ENCODE assay signal across 8 cellular contexts in genomic region chr1:159197767-159198557, GRCh38. TPM values are rescaled to one million over a fixed set of nuclear protein-coding genes. Genes with fewer than 3 reads are reported as not detected.
DNase-seq lines count a peak whose midpoint lies in the region; ATAC-seq and TF ChIP-seq lines count a peak whose summit lies in the region.

No MANE protein-coding gene starts in this region.

- ATAC-seq in GM21717 (IDR thresholded peaks at IDR 0.05; ENCODE audit: unreplicated experiment) (peak; percentile 84), gastrocnemius medialis (peak; percentile 78 to 81), GM19452 (IDR thresholded peaks at IDR 0.05; ENCODE audit: unreplicated experiment) (no peak)

- no peak for TF ChIP-seq EP300 in Ishikawa (IDR thresholded peaks at IDR 0.05; ENCODE audit: borderline replicate concordance)

- peak; percentile 78 to 81 for TF ChIP-seq CTCF in right atrium auricular region (IDR thresholded peaks at IDR 0.05)
- peak; percentile 67 to 79 (median 74) for TF ChIP-seq CTCF in gastrocnemius medialis (IDR thresholded peaks at IDR 0.05 in 4 of 5, conservative IDR thresholded peaks at IDR 0.05 in 1 of 5)

- H3K9me3 ChIP-seq in adipocyte (ENCODE audit: control insufficient read depth, low read length) (no peaks in the 10 kb centered on the region), right atrium auricular region (no peaks in the 10 kb centered on the region), gastrocnemius medialis (no peaks in the 10 kb centered on the region)

- TF ChIP-seq RAD21 in Ishikawa (IDR thresholded peaks at IDR 0.05; ENCODE audit: low read depth), result peak; percentile 53

- in situ Hi-C loops in G401 (cut with HindIII; ENCODE audit: low sequenced_read_pairs) (no loop called here), gastrocnemius medialis (cut with MboI; ENCODE audit: low sequenced_read_pairs in 4 of 4) (loop anchor here in 1 of 4 donors (5.0 kb wide), 1 partner anchor 36 kb away; no protein-coding TSS in a partner anchor)

- intact Hi-C loops in gastrocnemius medialis (cut with DNase I; ENCODE audit: low total_unique reads), result loop anchor here (1.0 kb wide), 1 partner anchor 37 kb away; no protein-coding TSS in a partner anchor

- H3K27ac ChIP-seq in right atrium auricular region (no peak overlapping the region), gastrocnemius medialis (no peak overlapping the region)

- no peaks in the 10 kb centered on the region for H3K4me1 ChIP-seq in adipocyte (ENCODE audit: control insufficient read depth, insufficient read depth, low read length)
- no peaks in the 10 kb centered on the region for H3K4me1 ChIP-seq in right atrium auricular region
- H3K4me1 ChIP-seq in gastrocnemius medialis, result no peaks in the 10 kb centered on the region

- no peak for TF ChIP-seq POLR2A in gastrocnemius medialis (IDR thresholded peaks at IDR 0.05)

- H3K4me3 ChIP-seq in adipocyte (ENCODE audit: low read length), result no peak overlapping the region
- H3K4me3 ChIP-seq in right atrium auricular region, result no peak overlapping the region
- no peak overlapping the region for H3K4me3 ChIP-seq in gastrocnemius medialis

- H3K27me3 ChIP-seq in adipocyte (replicated peaks; ENCODE audit: control insufficient read depth, insufficient read depth, low read length), result peaks cover 62% of the 10 kb centered on the region
- H3K27me3 ChIP-seq in right atrium auricular region, result no peaks in the 10 kb centered on the region
- H3K27me3 ChIP-seq in gastrocnemius medialis, result no peaks in the 10 kb centered on the region

- H3K36me3 ChIP-seq in adipocyte (ENCODE audit: control insufficient read depth, insufficient read depth, low read length, severe bottlenecking) (peaks cover 8% of the 10 kb centered on the region), right atrium auricular region (no peaks in the 10 kb centered on the region), gastrocnemius medialis (no peaks in the 10 kb centered on the region)

- no peak overlapping the region for H3K9ac ChIP-seq in adipocyte (ENCODE audit: low read length)

- DNase-seq in G401 (ENCODE audit: low spot score), result peak; percentile 90
- DNase-seq in RPMI8226, result peak; percentile 83
- DNase-seq in adipocyte (ENCODE audit: low read depth), result peak; percentile 91
- DNase-seq in right atrium auricular region (ENCODE audit: low spot score), result peak; percentile 71
- DNase-seq in gastrocnemius medialis, result peak; percentile 24 to 55

TF ChIP-seq in Ishikawa, 13 proteins besides CTCF, POLR2A, EP300 and RAD21:
- no peak for TF ChIP-seq CREB1 (IDR thresholded peaks at IDR 0.05; ENCODE audit: low read depth)
- TF ChIP-seq EGR1 (IDR thresholded peaks at IDR 0.05), result no peak
- TF ChIP-seq, protein P1, sequence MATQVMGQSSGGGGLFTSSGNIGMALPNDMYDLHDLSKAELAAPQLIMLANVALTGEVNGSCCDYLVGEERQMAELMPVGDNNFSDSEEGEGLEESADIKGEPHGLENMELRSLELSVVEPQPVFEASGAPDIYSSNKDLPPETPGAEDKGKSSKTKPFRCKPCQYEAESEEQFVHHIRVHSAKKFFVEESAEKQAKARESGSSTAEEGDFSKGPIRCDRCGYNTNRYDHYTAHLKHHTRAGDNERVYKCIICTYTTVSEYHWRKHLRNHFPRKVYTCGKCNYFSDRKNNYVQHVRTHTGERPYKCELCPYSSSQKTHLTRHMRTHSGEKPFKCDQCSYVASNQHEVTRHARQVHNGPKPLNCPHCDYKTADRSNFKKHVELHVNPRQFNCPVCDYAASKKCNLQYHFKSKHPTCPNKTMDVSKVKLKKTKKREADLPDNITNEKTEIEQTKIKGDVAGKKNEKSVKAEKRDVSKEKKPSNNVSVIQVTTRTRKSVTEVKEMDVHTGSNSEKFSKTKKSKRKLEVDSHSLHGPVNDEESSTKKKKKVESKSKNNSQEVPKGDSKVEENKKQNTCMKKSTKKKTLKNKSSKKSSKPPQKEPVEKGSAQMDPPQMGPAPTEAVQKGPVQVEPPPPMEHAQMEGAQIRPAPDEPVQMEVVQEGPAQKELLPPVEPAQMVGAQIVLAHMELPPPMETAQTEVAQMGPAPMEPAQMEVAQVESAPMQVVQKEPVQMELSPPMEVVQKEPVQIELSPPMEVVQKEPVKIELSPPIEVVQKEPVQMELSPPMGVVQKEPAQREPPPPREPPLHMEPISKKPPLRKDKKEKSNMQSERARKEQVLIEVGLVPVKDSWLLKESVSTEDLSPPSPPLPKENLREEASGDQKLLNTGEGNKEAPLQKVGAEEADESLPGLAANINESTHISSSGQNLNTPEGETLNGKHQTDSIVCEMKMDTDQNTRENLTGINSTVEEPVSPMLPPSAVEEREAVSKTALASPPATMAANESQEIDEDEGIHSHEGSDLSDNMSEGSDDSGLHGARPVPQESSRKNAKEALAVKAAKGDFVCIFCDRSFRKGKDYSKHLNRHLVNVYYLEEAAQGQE (IDR thresholded peaks at IDR 0.05; ENCODE audit: low read depth), result no peak
- TF ChIP-seq YY1 (IDR thresholded peaks at IDR 0.05; ENCODE audit: low read depth), result no peak
- no peak for TF ChIP-seq MAX (IDR thresholded peaks at IDR 0.05)
- TF ChIP-seq CEBPB (IDR thresholded peaks at IDR 0.05), result no peak
- TF ChIP-seq NFIC (IDR thresholded peaks at IDR 0.05), result no peak
- TF ChIP-seq TAF1 (IDR thresholded peaks at IDR 0.05; ENCODE audit: low read depth), result no peak
- TF ChIP-seq TEAD4 (IDR thresholded peaks at IDR 0.05), result no peak
- TF ChIP-seq FOXM1 (IDR thresholded peaks at IDR 0.05; ENCODE audit: borderline replicate concordance, low read depth), result no peak
- TF ChIP-seq ZBTB7A (IDR thresholded peaks at IDR 0.05; ENCODE audit: low read depth), result no peak

RNA-seq across cellular contexts. Expression of gene ACKR1, which starts 6.7 kb away (rescaled TPM):
- not detected in 2 replicates for total RNA-seq in G401 (2014; rRNA removed; shearing (Covaris generic))
- total RNA-seq in right atrium auricular region (10 to 100 TPM; 13.3 to 13.8 TPM), gastrocnemius medialis (10 to 100 TPM; 10.1 to 34.8 (median 21.8) TPM)

RNA-seq across cellular contexts. Expression of gene CADM3, which starts 26.5 kb away (rescaled TPM):
- total RNA-seq in G401 (2014; rRNA removed; shearing (Covaris generic)), result not detected in 2 replicates
- total RNA-seq in right atrium auricular region (10 to 100 TPM in 1 of 2 donors, 1 to 10 TPM in 1; 4.0 to 12.5 TPM), gastrocnemius medialis (1 to 10 TPM in 2 of 4 donors, under 1 TPM in 1, not detected in 1; 0.76 to 1.2 (median 1.0) TPM)

Comparison
In these comparisons a context has a peak if more than half of its experiments do, and no peak if none do; other contexts are left out.
1. DNase-seq: peak in every context shown above with its lines; median percentile 91 in adipocyte; 90 in G401; 83 in RPMI8226; 71 in right atrium auricular region; 40 in gastrocnemius medialis.
2. RNA of gene ACKR1, which starts 6.7 kb away (total RNA-seq): 10.1 to 34.8 TPM in gastrocnemius medialis and 13.3 to 13.8 TPM in right atrium auricular region; not detected in G401; every median in the first group is over 10 times any median in the second.